Comparison of ENCODE assay signal across 14 cellular contexts in genomic region chr1:33972676-33973395, GRCh38.
DNase-seq lines count a peak whose midpoint lies in the region; TF ChIP-seq lines count a peak whose summit lies in the region.
"Had no signal": no experiment of that assay in that cellular context is flagged by ENCODE, and none has a peak within 500 bp of the region (broad histone marks: within the 10 kb centered on the region; RNA-seq: fewer than 3 reads in every experiment).

No MANE protein-coding gene starts in this region.

- TF ChIP-seq CTCF in astrocyte of the spinal cord (IDR thresholded peaks at IDR 0.05; ENCODE audit: low read depth, low read length), result no peak
- no peak for TF ChIP-seq CTCF in tibial nerve (IDR thresholded peaks at IDR 0.05)
- TF ChIP-seq CTCF in SK-N-SH (IDR thresholded peaks at IDR 0.05), result no peak

- no peak for TF ChIP-seq POLR2A in tibial nerve (IDR thresholded peaks at IDR 0.05)

- H3K9me2 ChIP-seq in SK-N-SH, result no peaks in the 10 kb centered on the region

- DNase-seq in NCI-H1694 treated with DMSO at 0.1 percent for 48 hours (lab: John Stamatoyannopoulos, UW) (peak; percentile 5), NCI-H1694 (lab: John Stamatoyannopoulos, UW) (no peak), astrocyte of the spinal cord (ENCODE audit: low read depth, low spot score) (peak; percentile 48), superior temporal gyrus (ENCODE audit: extremely low spot score) (peak; percentile 86), tibial nerve (ENCODE audit: low spot score in 2 of 2) (no peak), SK-N-SH (no peak), NCI-H69 (lab: John Stamatoyannopoulos, UW) (no peak)
- DNase-seq: activated naive CD4-positive, alpha-beta T cell treated with anti-CD3 and anti-CD28 coated beads, Interleukin-2, amount 50 U/mL, for 16 hours; Caco-2; dermis blood vessel endothelial cell; NCI-H2171 treated with DMSO at 0.1 percent for 48 hours had no signal

- no peaks in the 10 kb centered on the region for H3K9me3 ChIP-seq in tibial nerve
- H3K9me3 ChIP-seq in SK-N-SH, result no peaks in the 10 kb centered on the region
- H3K9me3 ChIP-seq: Caco-2 had no signal

- no peaks in the 10 kb centered on the region for H3K36me3 ChIP-seq in tibial nerve
- no peaks in the 10 kb centered on the region for H3K36me3 ChIP-seq in SK-N-SH (replicated peaks in 1 of 2; ENCODE audit: control insufficient read depth in 1 of 2, insufficient read depth in 2 of 2, low read length in 1 of 2)

- no peak for TF ChIP-seq RAD21 in SK-N-SH (IDR thresholded peaks at IDR 0.05; ENCODE audit: low read length)

- CTCF ChIA-PET in SK-N-SH (lab: Yijun Ruan, JAX), result interaction anchor here (1.3 to 1.5 kb wide), 2 partner anchors 190 to 340 kb away, joined by 3 read pairs; no protein-coding TSS in a partner anchor

- H4K20me1 ChIP-seq in SK-N-SH (ENCODE audit: insufficient read depth), result no peaks in the 10 kb centered on the region

- H3K4me1 ChIP-seq in tibial nerve, result peaks cover 0 to 27% (median 4%) of the 10 kb centered on the region in 4 donors
- peaks cover 0 to 13% of the 10 kb centered on the region in 2 experiments; a peak in 1 of 4 replicates for H3K4me1 ChIP-seq in SK-N-SH (ENCODE audit: control insufficient read depth in 1 of 2, insufficient read depth in 2 of 2, low read depth in 1 of 2, low read length in 1 of 2)
- H3K4me1 ChIP-seq: Caco-2 had no signal

- no peak overlapping the region for H3K4me3 ChIP-seq in astrocyte of the spinal cord (ENCODE audit: low read depth, low read length)
- H3K4me3 ChIP-seq in tibial nerve, result no peak overlapping the region
- H3K4me3 ChIP-seq in SK-N-SH (ENCODE audit: low read depth in 2 of 2, low read length in 1 of 2), result no peak overlapping the region
- H3K4me3 ChIP-seq: SK-N-MC had no signal

- H3F3A ChIP-seq in SK-N-SH (replicated peaks; ENCODE audit: insufficient read depth), result no peaks in the 10 kb centered on the region

- no peak overlapping the region for H3K4me2 ChIP-seq in SK-N-SH

- peak overlapping the region; percentile 15 for H3K27ac ChIP-seq in layer of hippocampus (ENCODE audit: low read depth, low read length)
- no peak overlapping the region for H3K27ac ChIP-seq in tibial nerve
- no peak overlapping the region for H3K27ac ChIP-seq in SK-N-SH (ENCODE audit: low read depth in 2 of 2, low read length in 1 of 2)
- H3K27ac ChIP-seq: 22Rv1, SK-N-MC had no signal

- in situ Hi-C loops in astrocyte of the spinal cord (cut with HindIII; ENCODE audit: low sequenced_read_pairs), result no loop called here

- POLR2A ChIA-PET in SK-N-SH (lab: Yijun Ruan, JAX), result no interaction called here

- TF ChIP-seq EP300 in tibial nerve (IDR thresholded peaks at IDR 0.05) (no peak), SK-N-SH (IDR thresholded peaks at IDR 0.05; ENCODE audit: borderline replicate concordance in 1 of 2, low read depth in 1 of 2, low read length in 1 of 2) (no peak)

- H2AFZ ChIP-seq in SK-N-SH (ENCODE audit: low read depth), result no peak overlapping the region

- H3K9ac ChIP-seq in SK-N-SH, result no peak overlapping the region

- H3K27me3 ChIP-seq in layer of hippocampus (ENCODE audit: control insufficient read depth, insufficient read depth, low read length) (no peaks in the 10 kb centered on the region), tibial nerve (no peaks in the 10 kb centered on the region), SK-N-SH (ENCODE audit: insufficient read depth) (no peaks in the 10 kb centered on the region)

- 60 to 65% methylated on average over 10 of the region's 10 CpGs for WGBS in tibial nerve, 2 donors
- WGBS in SK-N-SH (ENCODE audit: low lambda C conversion rate), result 28% methylated on average over 8 of the region's 10 CpGs

- no peaks in the 10 kb centered on the region for H3K79me2 ChIP-seq in SK-N-SH (ENCODE audit: insufficient read depth)

TF ChIP-seq in SK-N-SH, 30 proteins besides CTCF, POLR2A, EP300 and RAD21:
- TF ChIP-seq POLR2AphosphoS5 (IDR thresholded peaks at IDR 0.05; ENCODE audit: low read depth, low read length), result no peak
- no peak for TF ChIP-seq YY1 (IDR thresholded peaks at IDR 0.05; ENCODE audit: low read depth)
- TF ChIP-seq JUND (IDR thresholded peaks at IDR 0.05), result no peak
- TF ChIP-seq, protein P1, sequence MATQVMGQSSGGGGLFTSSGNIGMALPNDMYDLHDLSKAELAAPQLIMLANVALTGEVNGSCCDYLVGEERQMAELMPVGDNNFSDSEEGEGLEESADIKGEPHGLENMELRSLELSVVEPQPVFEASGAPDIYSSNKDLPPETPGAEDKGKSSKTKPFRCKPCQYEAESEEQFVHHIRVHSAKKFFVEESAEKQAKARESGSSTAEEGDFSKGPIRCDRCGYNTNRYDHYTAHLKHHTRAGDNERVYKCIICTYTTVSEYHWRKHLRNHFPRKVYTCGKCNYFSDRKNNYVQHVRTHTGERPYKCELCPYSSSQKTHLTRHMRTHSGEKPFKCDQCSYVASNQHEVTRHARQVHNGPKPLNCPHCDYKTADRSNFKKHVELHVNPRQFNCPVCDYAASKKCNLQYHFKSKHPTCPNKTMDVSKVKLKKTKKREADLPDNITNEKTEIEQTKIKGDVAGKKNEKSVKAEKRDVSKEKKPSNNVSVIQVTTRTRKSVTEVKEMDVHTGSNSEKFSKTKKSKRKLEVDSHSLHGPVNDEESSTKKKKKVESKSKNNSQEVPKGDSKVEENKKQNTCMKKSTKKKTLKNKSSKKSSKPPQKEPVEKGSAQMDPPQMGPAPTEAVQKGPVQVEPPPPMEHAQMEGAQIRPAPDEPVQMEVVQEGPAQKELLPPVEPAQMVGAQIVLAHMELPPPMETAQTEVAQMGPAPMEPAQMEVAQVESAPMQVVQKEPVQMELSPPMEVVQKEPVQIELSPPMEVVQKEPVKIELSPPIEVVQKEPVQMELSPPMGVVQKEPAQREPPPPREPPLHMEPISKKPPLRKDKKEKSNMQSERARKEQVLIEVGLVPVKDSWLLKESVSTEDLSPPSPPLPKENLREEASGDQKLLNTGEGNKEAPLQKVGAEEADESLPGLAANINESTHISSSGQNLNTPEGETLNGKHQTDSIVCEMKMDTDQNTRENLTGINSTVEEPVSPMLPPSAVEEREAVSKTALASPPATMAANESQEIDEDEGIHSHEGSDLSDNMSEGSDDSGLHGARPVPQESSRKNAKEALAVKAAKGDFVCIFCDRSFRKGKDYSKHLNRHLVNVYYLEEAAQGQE (IDR thresholded peaks at IDR 0.05; ENCODE audit: low read depth, low read length), result no peak
- TF ChIP-seq ZBTB33 (IDR thresholded peaks at IDR 0.05; ENCODE audit: borderline replicate concordance, low read depth), result no peak
- TF ChIP-seq GATA2 (CRISPR knock-in tag; IDR thresholded peaks at IDR 0.05), result no peak
- TF ChIP-seq TCF12 (IDR thresholded peaks at IDR 0.05), result no peak
- TF ChIP-seq, protein P2, sequence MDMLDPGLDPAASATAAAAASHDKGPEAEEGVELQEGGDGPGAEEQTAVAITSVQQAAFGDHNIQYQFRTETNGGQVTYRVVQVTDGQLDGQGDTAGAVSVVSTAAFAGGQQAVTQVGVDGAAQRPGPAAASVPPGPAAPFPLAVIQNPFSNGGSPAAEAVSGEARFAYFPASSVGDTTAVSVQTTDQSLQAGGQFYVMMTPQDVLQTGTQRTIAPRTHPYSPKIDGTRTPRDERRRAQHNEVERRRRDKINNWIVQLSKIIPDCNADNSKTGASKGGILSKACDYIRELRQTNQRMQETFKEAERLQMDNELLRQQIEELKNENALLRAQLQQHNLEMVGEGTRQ (IDR thresholded peaks at IDR 0.05; ENCODE audit: borderline replicate concordance, low read depth, low read length), result no peak
- TF ChIP-seq FOSL2 (IDR thresholded peaks at IDR 0.05; ENCODE audit: borderline replicate concordance, low read depth), result no peak
- no peak for TF ChIP-seq MXI1 (IDR thresholded peaks at IDR 0.05; ENCODE audit: low read depth, low read length)
- TF ChIP-seq, protein P3, sequence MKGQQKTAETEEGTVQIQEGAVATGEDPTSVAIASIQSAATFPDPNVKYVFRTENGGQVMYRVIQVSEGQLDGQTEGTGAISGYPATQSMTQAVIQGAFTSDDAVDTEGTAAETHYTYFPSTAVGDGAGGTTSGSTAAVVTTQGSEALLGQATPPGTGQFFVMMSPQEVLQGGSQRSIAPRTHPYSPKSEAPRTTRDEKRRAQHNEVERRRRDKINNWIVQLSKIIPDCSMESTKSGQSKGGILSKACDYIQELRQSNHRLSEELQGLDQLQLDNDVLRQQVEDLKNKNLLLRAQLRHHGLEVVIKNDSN (IDR thresholded peaks at IDR 0.05; ENCODE audit: borderline replicate concordance, low read depth), result no peak
- TF ChIP-seq GABPA (IDR thresholded peaks at IDR 0.05; ENCODE audit: low read depth), result no peak
- TF ChIP-seq TEAD4 (IDR thresholded peaks at IDR 0.05; ENCODE audit: borderline replicate concordance, insufficient read depth), result no peak

Comparison
In these comparisons a context has a peak if more than half of its experiments do, and no peak if none do; other contexts are left out.
1. DNase-seq: peak in NCI-H1694 treated with DMSO at 0.1 percent for 48 hours (single experiment), astrocyte of the spinal cord (single experiment) and superior temporal gyrus (single experiment); none in NCI-H1694 (single experiment), tibial nerve (0 of 2), SK-N-SH (single experiment) and NCI-H69 (single experiment).